Comparison of ENCODE assay signal across 8 cellular contexts in the genomic region with DNA sequence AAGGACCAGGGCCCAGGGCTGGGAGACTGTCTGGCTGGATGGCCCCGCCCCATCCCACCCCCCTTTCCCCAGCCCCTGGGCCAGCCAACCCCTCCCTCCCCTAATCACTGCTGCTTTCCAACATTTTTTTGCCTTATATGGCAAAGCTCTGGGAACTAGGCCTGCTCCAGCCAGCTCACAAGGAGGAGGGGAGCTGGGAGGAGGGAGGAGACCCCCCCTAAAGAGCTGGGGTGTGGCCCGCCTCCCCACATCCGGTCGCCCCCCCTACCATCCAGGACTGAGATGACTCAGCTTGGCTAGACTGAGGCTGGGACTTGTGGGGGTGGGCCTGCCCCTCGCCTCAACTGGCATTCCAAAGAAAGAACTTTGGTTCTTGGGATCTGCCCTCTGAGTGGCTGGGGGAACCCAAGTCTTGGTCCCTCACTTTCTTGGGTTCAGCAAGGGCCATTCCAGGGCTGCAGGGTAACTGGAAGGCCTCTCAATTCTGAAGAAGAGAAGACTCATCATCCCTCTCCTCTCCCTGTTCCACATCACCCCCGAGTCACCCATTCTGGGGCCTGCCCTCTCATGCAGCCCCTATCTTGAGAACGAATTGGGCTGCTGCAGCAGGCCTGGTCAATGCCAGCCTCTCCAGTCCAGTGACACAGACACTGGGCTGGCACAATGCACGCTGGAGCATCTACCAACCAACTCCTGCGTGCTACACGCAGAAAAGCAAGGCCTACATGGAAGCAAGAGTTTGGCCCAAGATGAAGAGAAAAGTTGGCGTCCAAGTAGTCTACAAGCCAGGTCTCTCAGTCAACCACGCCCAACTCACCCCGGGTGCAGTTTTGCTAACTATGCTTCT. TPM values are rescaled to one million over a fixed set of nuclear protein-coding genes. Genes with fewer than 3 reads are reported as not detected.
DNase-seq lines count a peak whose midpoint lies in the region; ATAC-seq and TF ChIP-seq lines count a peak whose summit lies in the region.

No MANE protein-coding gene starts in this region.

- DNase-seq in GDM1 (lab: John Stamatoyannopoulos, UW) = peak; percentile 71
- peak; percentile 39 for DNase-seq in NAMALWA (ENCODE audit: low spot score)
- peak; percentile 83 for DNase-seq in WERI-Rb-1
- peak in 1 of 2 donors; percentile 71 for DNase-seq in central memory CD8-positive, alpha-beta T cell (ENCODE audit: low spot score in 2 of 2)
- peak; percentile 68 for DNase-seq in kidney epithelial cell (ENCODE audit: low read depth)
- peak; percentile 49 to 51 for DNase-seq in stimulated activated CD4-positive, alpha-beta T cell treated with anti-CD3 and anti-CD28 coated beads, Interleukin-15, amount 100 ng/mL, for 1 hour (ENCODE audit: low read depth in 1 of 2, low spot score in 1 of 2)

- no peaks in the 10 kb centered on the region for H3K27me3 Mint-ChIP-seq in central memory CD8-positive, alpha-beta T cell

- H3K27ac Mint-ChIP-seq in central memory CD8-positive, alpha-beta T cell (ENCODE audit: low read depth) = peak overlapping the region; percentile 98

- H3K4me3 ChIP-seq in WERI-Rb-1 (ENCODE audit: low read depth, low read length) = peak overlapping the region; percentile 54
- H3K4me3 ChIP-seq in kidney epithelial cell (ENCODE audit: low read depth, low read length) = peak overlapping the region; percentile 95

- H3K27ac ChIP-seq in WERI-Rb-1 = peak overlapping the region; percentile 70

- H3K27me3 ChIP-seq in WERI-Rb-1 (ENCODE audit: insufficient read depth, low read depth, severe bottlenecking) = peaks cover 4% of the 10 kb centered on the region
- no peaks in the 10 kb centered on the region for H3K27me3 ChIP-seq in kidney epithelial cell (ENCODE audit: control insufficient read depth, insufficient read depth, low read length)

- H3K36me3 Mint-ChIP-seq in central memory CD8-positive, alpha-beta T cell (ENCODE audit: insufficient read depth) = peaks cover 59% of the 10 kb centered on the region

- peaks cover 13% of the 10 kb centered on the region for H3K4me1 Mint-ChIP-seq in central memory CD8-positive, alpha-beta T cell

- H3K9me3 ChIP-seq in WERI-Rb-1 (ENCODE audit: severe bottlenecking) = no peaks in the 10 kb centered on the region

- H3K9me3 Mint-ChIP-seq in central memory CD8-positive, alpha-beta T cell = no peaks in the 10 kb centered on the region

- TF ChIP-seq CTCF in WERI-Rb-1 (IDR thresholded peaks at IDR 0.05; ENCODE audit: low read depth, low read length) (no peak), kidney epithelial cell (IDR thresholded peaks at IDR 0.05; ENCODE audit: insufficient read depth, low read length, poor library complexity, severe bottlenecking) (no peak)

- peaks cover 56% of the 10 kb centered on the region for H3K36me3 ChIP-seq in WERI-Rb-1
- H3K36me3 ChIP-seq in kidney epithelial cell (ENCODE audit: control insufficient read depth, insufficient read depth, low read length) = peaks cover 2% of the 10 kb centered on the region

- H3K4me3 Mint-ChIP-seq in central memory CD8-positive, alpha-beta T cell = peak overlapping the region; percentile 88

- ATAC-seq in central memory CD8-positive, alpha-beta T cell (replicated peaks; ENCODE audit: extremely low read depth, poor library complexity, severe bottlenecking) = peak; percentile 35
- ATAC-seq in HG03095 (IDR thresholded peaks at IDR 0.05; ENCODE audit: unreplicated experiment) (no peak), GM19395 (IDR thresholded peaks at IDR 0.05; ENCODE audit: unreplicated experiment) (no peak)

RNA-seq across cellular contexts. Expression of a gene that starts 4.8 kb away (rescaled TPM):
- total RNA-seq in kidney epithelial cell = 2,357 and 2,761 TPM in 2 replicates

RNA-seq across cellular contexts. Expression of a gene that starts 9.4 kb away (rescaled TPM):
- 56.2 and 60.5 TPM in 2 replicates for total RNA-seq in kidney epithelial cell

RNA-seq across cellular contexts. Expression of a gene that starts 28.5 kb away (rescaled TPM):
- 8,307 and 11,298 TPM in 2 replicates for total RNA-seq in kidney epithelial cell

RNA-seq across cellular contexts. Expression of a gene that starts 39.4 kb away (rescaled TPM):
- 15.5 and 16.6 TPM in 2 replicates for total RNA-seq in kidney epithelial cell

RNA-seq across cellular contexts. Expression of a gene that starts 41.7 kb away (rescaled TPM):
- 55.2 and 62.0 TPM in 2 replicates for total RNA-seq in kidney epithelial cell
